Comparison of ENCODE assay signal across 1 cellular context in the genomic region with DNA sequence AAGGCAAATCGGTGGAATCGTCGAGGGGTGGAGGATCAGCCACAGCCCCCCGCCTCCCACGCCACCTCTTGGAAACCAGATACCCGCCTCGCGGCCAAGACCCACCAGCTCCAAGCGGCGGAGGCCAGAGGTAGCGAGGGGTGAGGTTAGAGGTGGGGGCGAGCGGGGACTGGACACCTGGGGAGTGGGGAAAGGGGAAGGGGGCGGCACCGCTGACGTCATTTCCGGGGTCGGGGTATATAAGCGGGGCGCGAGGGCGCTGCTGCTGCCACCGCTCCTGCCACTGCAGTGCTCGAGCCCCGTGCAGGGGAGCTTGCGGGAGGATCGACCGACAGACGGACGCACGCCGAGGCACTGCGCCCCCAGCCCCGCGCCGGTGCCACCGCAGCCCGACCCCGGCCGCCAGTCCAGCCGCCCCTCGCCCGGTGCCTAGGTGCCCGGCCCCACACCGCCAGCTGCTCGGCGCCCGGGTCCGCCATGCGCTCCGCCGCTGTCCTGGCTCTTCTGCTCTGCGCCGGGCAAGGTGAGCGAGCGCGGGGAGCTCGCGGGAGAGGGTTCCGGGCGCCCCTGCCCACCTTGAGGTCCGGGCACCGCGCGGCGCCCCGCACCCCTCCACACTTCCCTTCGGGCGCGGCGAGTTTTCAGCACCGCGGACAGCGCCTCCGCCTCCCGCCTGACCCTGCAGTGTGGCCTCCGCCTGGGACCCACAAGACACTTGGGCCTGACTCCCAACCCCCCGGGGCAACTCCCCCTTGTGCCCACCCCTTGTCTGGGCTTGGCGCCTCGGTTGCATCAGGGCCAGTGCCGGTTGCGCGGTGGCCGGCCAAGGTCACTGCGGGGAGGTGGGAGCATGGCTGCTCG.
A peak's percentile ranks its signal among the peaks of the same experiment; 100 is the strongest.
TF ChIP-seq lines count a peak whose summit lies in the region.

A gene with protein sequence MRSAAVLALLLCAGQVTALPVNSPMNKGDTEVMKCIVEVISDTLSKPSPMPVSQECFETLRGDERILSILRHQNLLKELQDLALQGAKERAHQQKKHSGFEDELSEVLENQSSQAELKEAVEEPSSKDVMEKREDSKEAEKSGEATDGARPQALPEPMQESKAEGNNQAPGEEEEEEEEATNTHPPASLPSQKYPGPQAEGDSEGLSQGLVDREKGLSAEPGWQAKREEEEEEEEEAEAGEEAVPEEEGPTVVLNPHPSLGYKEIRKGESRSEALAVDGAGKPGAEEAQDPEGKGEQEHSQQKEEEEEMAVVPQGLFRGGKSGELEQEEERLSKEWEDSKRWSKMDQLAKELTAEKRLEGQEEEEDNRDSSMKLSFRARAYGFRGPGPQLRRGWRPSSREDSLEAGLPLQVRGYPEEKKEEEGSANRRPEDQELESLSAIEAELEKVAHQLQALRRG (plus strand): TSS at position 268 of the 861 bp plus-strand sequence. CDS start 210 bp downstream, at position 478.

TF ChIP-seq in HepG2, 621 proteins besides CTCF, POLR2A, EP300 and RAD21 (continued from another document and continues in another):
- peak; percentile 50; the same call in 1 of the 2 replicates for TF ChIP-seq PPARG (CRISPR knock-in tag; conservative IDR thresholded peaks at IDR 0.05)
- TF ChIP-seq ZNF12 (CRISPR knock-in tag; IDR thresholded peaks at IDR 0.05), result peak; percentile 70
- peak; percentile 90; the same call in 1 of the 2 replicates for TF ChIP-seq SP140L (CRISPR knock-in tag; IDR thresholded peaks at IDR 0.05; ENCODE audit: borderline replicate concordance)
- TF ChIP-seq ZNF124 (CRISPR knock-in tag; IDR thresholded peaks at IDR 0.05), result peak; percentile 86
- TF ChIP-seq ZNF577 (CRISPR knock-in tag; IDR thresholded peaks at IDR 0.05; ENCODE audit: borderline replicate concordance, low read depth), result 0 out of 2 replicates have a peak, but pooled peaks have one; percentile 72
- no peak for TF ChIP-seq CC2D1A (CRISPR knock-in tag; IDR thresholded peaks at IDR 0.05)
- no peak for TF ChIP-seq ZNF816 (CRISPR knock-in tag; IDR thresholded peaks at IDR 0.05; ENCODE audit: borderline replicate concordance)
- 0 out of 2 replicates have a peak, but pooled peaks have one; percentile 77 for TF ChIP-seq DNMT1 (CRISPR knock-in tag; IDR thresholded peaks at IDR 0.05)
- TF ChIP-seq ZNF737 (CRISPR knock-in tag; IDR thresholded peaks at IDR 0.05; ENCODE audit: borderline replicate concordance), result no peak
- TF ChIP-seq JUND (CRISPR knock-in tag; IDR thresholded peaks at IDR 0.05), result 0 out of 2 replicates have a peak, but pooled peaks have one; percentile 52
- TF ChIP-seq E2F2 (CRISPR knock-in tag; IDR thresholded peaks at IDR 0.05; ENCODE audit: borderline replicate concordance), result peak; percentile 80; the same call in 1 of the 2 replicates
- TF ChIP-seq, protein P1, sequence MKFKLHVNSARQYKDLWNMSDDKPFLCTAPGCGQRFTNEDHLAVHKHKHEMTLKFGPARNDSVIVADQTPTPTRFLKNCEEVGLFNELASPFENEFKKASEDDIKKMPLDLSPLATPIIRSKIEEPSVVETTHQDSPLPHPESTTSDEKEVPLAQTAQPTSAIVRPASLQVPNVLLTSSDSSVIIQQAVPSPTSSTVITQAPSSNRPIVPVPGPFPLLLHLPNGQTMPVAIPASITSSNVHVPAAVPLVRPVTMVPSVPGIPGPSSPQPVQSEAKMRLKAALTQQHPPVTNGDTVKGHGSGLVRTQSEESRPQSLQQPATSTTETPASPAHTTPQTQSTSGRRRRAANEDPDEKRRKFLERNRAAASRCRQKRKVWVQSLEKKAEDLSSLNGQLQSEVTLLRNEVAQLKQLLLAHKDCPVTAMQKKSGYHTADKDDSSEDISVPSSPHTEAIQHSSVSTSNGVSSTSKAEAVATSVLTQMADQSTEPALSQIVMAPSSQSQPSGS (CRISPR knock-in tag; IDR thresholded peaks at IDR 0.05), result peak; percentile 70; the same call in 1 of the 2 replicates
- 0 out of 2 replicates have a peak, but pooled peaks have one; percentile 48 for TF ChIP-seq MTF1 (CRISPR knock-in tag; IDR thresholded peaks at IDR 0.05)
- TF ChIP-seq, protein P2, sequence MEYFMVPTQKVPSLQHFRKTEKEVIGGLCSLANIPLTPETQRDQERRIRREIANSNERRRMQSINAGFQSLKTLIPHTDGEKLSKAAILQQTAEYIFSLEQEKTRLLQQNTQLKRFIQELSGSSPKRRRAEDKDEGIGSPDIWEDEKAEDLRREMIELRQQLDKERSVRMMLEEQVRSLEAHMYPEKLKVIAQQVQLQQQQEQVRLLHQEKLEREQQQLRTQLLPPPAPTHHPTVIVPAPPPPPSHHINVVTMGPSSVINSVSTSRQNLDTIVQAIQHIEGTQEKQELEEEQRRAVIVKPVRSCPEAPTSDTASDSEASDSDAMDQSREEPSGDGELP (IDR thresholded peaks at IDR 0.05; ENCODE audit: borderline replicate concordance, low read depth), result no peak
- TF ChIP-seq KLF9 (CRISPR knock-in tag; IDR thresholded peaks at IDR 0.05; ENCODE audit: low read depth), result 0 out of 2 replicates have a peak, but pooled peaks have one; percentile 54
- TF ChIP-seq SMC3 (IDR thresholded peaks at IDR 0.05; ENCODE audit: low read length), result no peak
- TF ChIP-seq GABPA (IDR thresholded peaks at IDR 0.05; ENCODE audit: low read depth, low read length), result no peak
- TF ChIP-seq GABPA (CRISPR knock-in tag; IDR thresholded peaks at IDR 0.05; ENCODE audit: low read depth), result no peak
- no peak for TF ChIP-seq ZNF34 (CRISPR knock-in tag; IDR thresholded peaks at IDR 0.05; ENCODE audit: borderline replicate concordance)
- TF ChIP-seq, protein P3, sequence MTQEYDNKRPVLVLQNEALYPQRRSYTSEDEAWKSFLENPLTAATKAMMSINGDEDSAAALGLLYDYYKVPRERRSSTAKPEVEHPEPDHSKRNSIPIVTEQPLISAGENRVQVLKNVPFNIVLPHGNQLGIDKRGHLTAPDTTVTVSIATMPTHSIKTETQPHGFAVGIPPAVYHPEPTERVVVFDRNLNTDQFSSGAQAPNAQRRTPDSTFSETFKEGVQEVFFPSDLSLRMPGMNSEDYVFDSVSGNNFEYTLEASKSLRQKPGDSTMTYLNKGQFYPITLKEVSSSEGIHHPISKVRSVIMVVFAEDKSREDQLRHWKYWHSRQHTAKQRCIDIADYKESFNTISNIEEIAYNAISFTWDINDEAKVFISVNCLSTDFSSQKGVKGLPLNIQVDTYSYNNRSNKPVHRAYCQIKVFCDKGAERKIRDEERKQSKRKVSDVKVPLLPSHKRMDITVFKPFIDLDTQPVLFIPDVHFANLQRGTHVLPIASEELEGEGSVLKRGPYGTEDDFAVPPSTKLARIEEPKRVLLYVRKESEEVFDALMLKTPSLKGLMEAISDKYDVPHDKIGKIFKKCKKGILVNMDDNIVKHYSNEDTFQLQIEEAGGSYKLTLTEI (CRISPR knock-in tag; conservative IDR thresholded peaks at IDR 0.05), result no peak
- TF ChIP-seq PRMT3 (CRISPR knock-in tag; IDR thresholded peaks at IDR 0.05; ENCODE audit: borderline replicate concordance, low read depth), result peak; percentile 61; the same call in 1 of the 2 replicates
- TF ChIP-seq ZNF180 (CRISPR knock-in tag; IDR thresholded peaks at IDR 0.05; ENCODE audit: borderline replicate concordance, low read depth), result no peak
- TF ChIP-seq ZNF616 (CRISPR knock-in tag; IDR thresholded peaks at IDR 0.05; ENCODE audit: low read depth), result peak; percentile 84
- TF ChIP-seq ARID2 (CRISPR knock-in tag; IDR thresholded peaks at IDR 0.05; ENCODE audit: borderline replicate concordance), result 0 out of 2 replicates have a peak, but pooled peaks have one; percentile 78
- no peak for TF ChIP-seq ZNF652 (CRISPR knock-in tag; IDR thresholded peaks at IDR 0.05; ENCODE audit: borderline replicate concordance, low read depth)
- TF ChIP-seq ZNF766 (CRISPR knock-in tag; IDR thresholded peaks at IDR 0.05; ENCODE audit: borderline replicate concordance), result peak; percentile 97
- peak; percentile 65; the same call in 1 of the 2 replicates for TF ChIP-seq MEIS1 (CRISPR knock-in tag; IDR thresholded peaks at IDR 0.05; ENCODE audit: borderline replicate concordance)
- no peak for TF ChIP-seq CHD2 (IDR thresholded peaks at IDR 0.05; ENCODE audit: low read depth, low read length)
- TF ChIP-seq ZMYM2 (CRISPR knock-in tag; IDR thresholded peaks at IDR 0.05), result no peak
- 0 out of 2 replicates have a peak, but pooled peaks have one; percentile 58 for TF ChIP-seq JUN (CRISPR knock-in tag; IDR thresholded peaks at IDR 0.05)
- TF ChIP-seq CEBPG (CRISPR knock-in tag; IDR thresholded peaks at IDR 0.05), result peak; percentile 35
- 0 out of 2 replicates have a peak, but pooled peaks have one; percentile 50 for TF ChIP-seq ZNF83 (CRISPR knock-in tag; IDR thresholded peaks at IDR 0.05; ENCODE audit: borderline replicate concordance)
- TF ChIP-seq ZNF615 (CRISPR knock-in tag; IDR thresholded peaks at IDR 0.05; ENCODE audit: borderline replicate concordance), result no peak
- TF ChIP-seq SIX1 (CRISPR knock-in tag; IDR thresholded peaks at IDR 0.05; ENCODE audit: borderline replicate concordance), result no peak
- peak; percentile 79; the same call in 1 of the 2 replicates for TF ChIP-seq KDM3A (CRISPR knock-in tag; IDR thresholded peaks at IDR 0.05; ENCODE audit: low read depth)
- TF ChIP-seq KDM6A (CRISPR knock-in tag; IDR thresholded peaks at IDR 0.05; ENCODE audit: low read depth), result no peak
- no peak; the same call in 1 of the 2 replicates for TF ChIP-seq TAF1 (CRISPR knock-in tag; IDR thresholded peaks at IDR 0.05)
- no peak for TF ChIP-seq NFIC (IDR thresholded peaks at IDR 0.05; ENCODE audit: low read length)
- peak; percentile 80; the same call in 1 of the 2 replicates for TF ChIP-seq ISX (CRISPR knock-in tag; conservative IDR thresholded peaks at IDR 0.05)
- TF ChIP-seq ARID4A (CRISPR knock-in tag; IDR thresholded peaks at IDR 0.05; ENCODE audit: borderline replicate concordance), result peak; percentile 71; the same call in 1 of the 2 replicates
- TF ChIP-seq ZNF382 (CRISPR knock-in tag; IDR thresholded peaks at IDR 0.05; ENCODE audit: borderline replicate concordance), result no peak
- TF ChIP-seq, protein P4, sequence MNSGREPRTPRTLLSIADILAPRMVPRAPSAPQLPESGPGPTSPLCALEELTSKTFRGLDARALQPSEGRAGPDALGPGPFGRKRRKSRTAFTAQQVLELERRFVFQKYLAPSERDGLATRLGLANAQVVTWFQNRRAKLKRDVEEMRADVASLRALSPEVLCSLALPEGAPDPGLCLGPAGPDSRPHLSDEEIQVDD (CRISPR knock-in tag; IDR thresholded peaks at IDR 0.05; ENCODE audit: borderline replicate concordance), result peak; percentile 81; the same call in 1 of the 2 replicates
- TF ChIP-seq, protein P5, sequence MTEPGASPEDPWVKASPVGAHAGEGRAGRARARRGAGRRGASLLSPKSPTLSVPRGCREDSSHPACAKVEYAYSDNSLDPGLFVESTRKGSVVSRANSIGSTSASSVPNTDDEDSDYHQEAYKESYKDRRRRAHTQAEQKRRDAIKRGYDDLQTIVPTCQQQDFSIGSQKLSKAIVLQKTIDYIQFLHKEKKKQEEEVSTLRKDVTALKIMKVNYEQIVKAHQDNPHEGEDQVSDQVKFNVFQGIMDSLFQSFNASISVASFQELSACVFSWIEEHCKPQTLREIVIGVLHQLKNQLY (CRISPR knock-in tag; IDR thresholded peaks at IDR 0.05), result no peak
- peak; percentile 76 for TF ChIP-seq ZNF329 (CRISPR knock-in tag; IDR thresholded peaks at IDR 0.05; ENCODE audit: low read depth)
- TF ChIP-seq REXO4 (CRISPR knock-in tag; IDR thresholded peaks at IDR 0.05; ENCODE audit: borderline replicate concordance), result no peak
- peak; percentile 95 for TF ChIP-seq ZFP37 (CRISPR knock-in tag; IDR thresholded peaks at IDR 0.05; ENCODE audit: borderline replicate concordance)
- peak; percentile 84; the same call in 1 of the 2 replicates for TF ChIP-seq ZNF335 (CRISPR knock-in tag; IDR thresholded peaks at IDR 0.05)
- peak; percentile 53; the same call in 1 of the 2 replicates for TF ChIP-seq GATAD1 (CRISPR knock-in tag; IDR thresholded peaks at IDR 0.05)
- no peak for TF ChIP-seq RFX5 (IDR thresholded peaks at IDR 0.05; ENCODE audit: low read depth, low read length)
- TF ChIP-seq, protein P6, sequence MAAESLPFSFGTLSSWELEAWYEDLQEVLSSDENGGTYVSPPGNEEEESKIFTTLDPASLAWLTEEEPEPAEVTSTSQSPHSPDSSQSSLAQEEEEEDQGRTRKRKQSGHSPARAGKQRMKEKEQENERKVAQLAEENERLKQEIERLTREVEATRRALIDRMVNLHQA (CRISPR knock-in tag; IDR thresholded peaks at IDR 0.05), result no peak
- TF ChIP-seq, protein P7, sequence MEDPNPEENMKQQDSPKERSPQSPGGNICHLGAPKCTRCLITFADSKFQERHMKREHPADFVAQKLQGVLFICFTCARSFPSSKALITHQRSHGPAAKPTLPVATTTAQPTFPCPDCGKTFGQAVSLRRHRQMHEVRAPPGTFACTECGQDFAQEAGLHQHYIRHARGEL (CRISPR knock-in tag; IDR thresholded peaks at IDR 0.05), result no peak
- no peak for TF ChIP-seq ZSCAN22 (CRISPR knock-in tag; IDR thresholded peaks at IDR 0.05)
- no peak for TF ChIP-seq CBX1 (IDR thresholded peaks at IDR 0.05; ENCODE audit: low read depth)
- TF ChIP-seq PHB2 (IDR thresholded peaks at IDR 0.05; ENCODE audit: partially characterized antibody), result no peak
